Comparison of ENCODE assay signal across 8 cellular contexts in genomic region chr9:36574045-36574444, GRCh38. TPM values are rescaled to one million over a fixed set of nuclear protein-coding genes. Genes with fewer than 3 reads are reported as not detected.
DNase-seq lines count a peak whose midpoint lies in the region; ATAC-seq and TF ChIP-seq lines count a peak whose summit lies in the region.
"Not testable (repeated sequence)": the region's sequence is repeated elsewhere in the genome, so short reads cannot be mapped to it uniquely, and the experiment has no call there.

No MANE protein-coding gene starts in this region.

- not testable (repeated sequence) for H3K36me3 ChIP-seq in CD4-positive, alpha-beta memory T cell (ENCODE audit: insufficient read depth, low read length); HUES6 (ENCODE audit: control insufficient read depth, insufficient read depth, low read length); mammary epithelial cell (ENCODE audit: insufficient read depth, low read length); thymus (ENCODE audit: control insufficient read depth, insufficient read depth)

- H3K27me3 ChIP-seq in CD4-positive, alpha-beta memory T cell (ENCODE audit: insufficient read depth, low read length); HUES6 (ENCODE audit: control insufficient read depth, insufficient read depth, low read length); mammary epithelial cell (ENCODE audit: insufficient read depth, low read length); thymus (ENCODE audit: control insufficient read depth, insufficient read depth): not testable (repeated sequence)

- peak overlapping the region; percentile 78 for H3K4me2 ChIP-seq in mammary epithelial cell (ENCODE audit: insufficient read depth, low read depth, low read length)

- H3K4me3 Mint-ChIP-seq in CD4-positive, alpha-beta memory T cell, result peak overlapping the region; percentile 25 to 95 (median 92)
- peak overlapping the region; percentile 98 for H3K4me3 Mint-ChIP-seq in activated CD8-positive, alpha-beta memory T cell treated with anti-CD3 and anti-CD28 coated beads, Interleukin-2, amount 10 ng/mL, durations not matched to agents 7 days and 5 days
- H3K4me3 Mint-ChIP-seq in glutamatergic neuron (ENCODE audit: unreplicated experiment), result peak overlapping the region; percentile 96
- peak overlapping the region; percentile 89 to 97 (median 97) for H3K4me3 Mint-ChIP-seq in nephron

- H3K4me3 ChIP-seq in CD4-positive, alpha-beta memory T cell (ENCODE audit: low read length in 2 of 2), result peak overlapping the region; percentile 76 to 95
- H3K4me3 ChIP-seq in HUES6 (ENCODE audit: low read depth, low read length) (peak overlapping the region; percentile 86), mammary epithelial cell (replicated peaks in 1 of 3; ENCODE audit: insufficient read depth in 1 of 3, low read depth in 2 of 3, low read length in 3 of 3) (peak overlapping the region; percentile 67 to 100 (median 95)), thymus (ENCODE audit: low read length) (peak overlapping the region; percentile 63)

- intact Hi-C loops in CD4-positive, alpha-beta memory T cell (cut with micrococcal nuclease), result loop anchor here (5.0 kb wide), 1 partner anchor 172 kb away; the partner anchor contains the start of gene RNF38
- intact Hi-C loops in mammary epithelial cell (cut with micrococcal nuclease), result loop anchor here (5.0 kb wide), 1 partner anchor 167 kb away; no protein-coding TSS in a partner anchor

- not testable (repeated sequence) for H3K36me3 Mint-ChIP-seq in CD4-positive, alpha-beta memory T cell; glutamatergic neuron (ENCODE audit: unreplicated experiment); nephron (ENCODE audit: low read depth)
- peaks cover 39% of the 10 kb centered on the region for H3K36me3 Mint-ChIP-seq in activated CD8-positive, alpha-beta memory T cell treated with anti-CD3 and anti-CD28 coated beads, Interleukin-2, amount 10 ng/mL, durations not matched to agents 7 days and 5 days

- DNase-seq in CD4-positive, alpha-beta memory T cell; RWPE1 (ENCODE audit: low spot score); activated CD8-positive, alpha-beta memory T cell treated with anti-CD3 and anti-CD28 coated beads, Interleukin-2, amount 10 ng/mL, durations not matched to agents 7 days and 5 days; mammary epithelial cell; glutamatergic neuron: not testable (repeated sequence)

- peaks cover 20% of the 10 kb centered on the region for H3K4me1 ChIP-seq in CD4-positive, alpha-beta memory T cell (ENCODE audit: insufficient read depth, low read length)
- not testable (repeated sequence) for H3K4me1 ChIP-seq in HUES6 (ENCODE audit: control insufficient read depth, insufficient read depth, low read length); thymus (ENCODE audit: control insufficient read depth, insufficient read depth, low read length)
- H3K4me1 ChIP-seq in mammary epithelial cell (ENCODE audit: insufficient read depth, low read length), result peaks cover 10% of the 10 kb centered on the region

- peak overlapping the region; percentile 70 for H3K27ac ChIP-seq in CD4-positive, alpha-beta memory T cell (ENCODE audit: low read depth, low read length)
- H3K27ac ChIP-seq in HUES6 (ENCODE audit: low read depth, low read length) (peak overlapping the region; percentile 36; the same call in 1 of the 2 replicates), RWPE1 (peak overlapping the region; percentile 88), mammary epithelial cell (ENCODE audit: insufficient read depth, low read depth, low read length) (peak overlapping the region; percentile 70)
- not testable (repeated sequence) for H3K27ac ChIP-seq in thymus (ENCODE audit: low read depth)

- H3K9me3 Mint-ChIP-seq in CD4-positive, alpha-beta memory T cell; activated CD8-positive, alpha-beta memory T cell treated with anti-CD3 and anti-CD28 coated beads, Interleukin-2, amount 10 ng/mL, durations not matched to agents 7 days and 5 days (ENCODE audit: low read depth); glutamatergic neuron (ENCODE audit: unreplicated experiment); nephron: not testable (repeated sequence)

- H4K20me1 ChIP-seq in mammary epithelial cell (ENCODE audit: insufficient read depth, low read length), result not testable (repeated sequence)

- H3K27ac Mint-ChIP-seq in CD4-positive, alpha-beta memory T cell, result peak overlapping the region in 6 of 7 donors; percentile 75 to 90 (median 80)
- peak overlapping the region; percentile 81 for H3K27ac Mint-ChIP-seq in activated CD8-positive, alpha-beta memory T cell treated with anti-CD3 and anti-CD28 coated beads, Interleukin-2, amount 10 ng/mL, durations not matched to agents 7 days and 5 days
- H3K27ac Mint-ChIP-seq in glutamatergic neuron (ENCODE audit: unreplicated experiment), result not testable (repeated sequence)
- H3K27ac Mint-ChIP-seq in nephron, result peak overlapping the region in 2 of 3 experiments; percentile 82 to 90

- in situ Hi-C loops in mammary epithelial cell (cut with MboI; ENCODE audit: low sequenced_read_pairs in 2 of 2), result not testable (repeated sequence)

- TF ChIP-seq CTCF in RWPE1 (conservative IDR thresholded peaks at IDR 0.05; ENCODE audit: low read depth); mammary epithelial cell (conservative IDR thresholded peaks at IDR 0.05 in 1 of 2, IDR thresholded peaks at IDR 0.05 in 1 of 2; ENCODE audit: extremely low read depth in 1 of 2, insufficient read depth in 1 of 2, low read depth in 1 of 2, low read length in 2 of 2); glutamatergic neuron (IDR thresholded peaks at IDR 0.05; ENCODE audit: partially characterized antibody, unreplicated experiment); nephron (IDR thresholded peaks at IDR 0.05; ENCODE audit: unreplicated experiment in 3 of 3): not testable (repeated sequence)

- peak overlapping the region; percentile 94 for H2AFZ ChIP-seq in mammary epithelial cell (ENCODE audit: low read depth, low read length)

- peaks cover 15 to 32% (median 25%) of the 10 kb centered on the region in 4 donors for H3K4me1 Mint-ChIP-seq in CD4-positive, alpha-beta memory T cell
- peaks cover 46% of the 10 kb centered on the region for H3K4me1 Mint-ChIP-seq in activated CD8-positive, alpha-beta memory T cell treated with anti-CD3 and anti-CD28 coated beads, Interleukin-2, amount 10 ng/mL, durations not matched to agents 7 days and 5 days
- H3K4me1 Mint-ChIP-seq in glutamatergic neuron (ENCODE audit: low read depth, unreplicated experiment), result not testable (repeated sequence)
- peaks cover 14% of the 10 kb centered on the region for H3K4me1 Mint-ChIP-seq in nephron

- H3K27me3 Mint-ChIP-seq in CD4-positive, alpha-beta memory T cell; activated CD8-positive, alpha-beta memory T cell treated with anti-CD3 and anti-CD28 coated beads, Interleukin-2, amount 10 ng/mL, durations not matched to agents 7 days and 5 days; glutamatergic neuron (ENCODE audit: unreplicated experiment); nephron (ENCODE audit: low read depth): not testable (repeated sequence)

- CTCF ChIA-PET in CD4-positive, alpha-beta memory T cell (lab: Charles Lee; ENCODE audit: partially characterized antibody); activated CD8-positive, alpha-beta memory T cell treated with anti-CD3 and anti-CD28 coated beads, Interleukin-2, amount 10 ng/mL, durations not matched to agents 7 days and 5 days (lab: Charles Lee); mammary epithelial cell (lab: Charles Lee; ENCODE audit: low non-redundant PET): not testable (repeated sequence)
- CTCF ChIA-PET in RWPE1 (lab: Yijun Ruan, JAX), result interaction anchor here (0.6 kb wide), 1 partner anchor 81 kb away, joined by 4 read pairs; no protein-coding TSS in a partner anchor

- not testable (repeated sequence) for BruUV-seq in mammary epithelial cell (replicated peaks; lab: Mats Ljungman, UMichigan)

- ATAC-seq in activated CD8-positive, alpha-beta memory T cell treated with anti-CD3 and anti-CD28 coated beads, Interleukin-2, amount 10 ng/mL, durations not matched to agents 7 days and 5 days, result not testable (repeated sequence)

- POLR2A ChIA-PET in CD4-positive, alpha-beta memory T cell (lab: Charles Lee; ENCODE audit: partially characterized antibody), result not testable (repeated sequence)
- POLR2A ChIA-PET in RWPE1 (lab: Yijun Ruan, JAX; ENCODE audit: low non-redundant PET), result interaction anchor here (0.7 kb wide), 1 partner anchor 120 kb away, joined by 3 read pairs; no protein-coding TSS in a partner anchor

- dilution Hi-C loops in mammary epithelial cell (cut with HindIII; ENCODE audit: low sequenced_read_pairs), result not testable (repeated sequence)

- WGBS in mammary epithelial cell (ENCODE audit: low coverage, missing lambda C conversion rate), result 100% methylated on average over 3 of the region's 8 CpGs
- WGBS in thymus, result 93% methylated on average over 8 of the region's 8 CpGs

- H3K79me2 ChIP-seq in mammary epithelial cell (ENCODE audit: insufficient read depth, low read length), result peaks cover 64% of the 10 kb centered on the region

- H3K9ac ChIP-seq in HUES6 (ENCODE audit: low read length), result peak overlapping the region; percentile 94
- peak overlapping the region; percentile 89 for H3K9ac ChIP-seq in mammary epithelial cell (ENCODE audit: insufficient read depth, low read length)

- not testable (repeated sequence) for H3K9me3 ChIP-seq in CD4-positive, alpha-beta memory T cell (ENCODE audit: control insufficient read depth in 1 of 2, low read length in 2 of 2); HUES6 (ENCODE audit: control insufficient read depth, insufficient read depth, low read depth, low read length); mammary epithelial cell (replicated peaks; ENCODE audit: insufficient read depth, low read length); thymus (ENCODE audit: control insufficient read depth)

RNA-seq across cellular contexts. Expression of gene MELK, which starts 1.4 kb away (rescaled TPM):
- total RNA-seq in CD4-positive, alpha-beta memory T cell, result under 1 TPM; 0.19 to 0.38 TPM
- under 1 TPM in 1 of 2 donors, not detected in 1; 0.16 TPM for polyA plus RNA-seq in CD4-positive, alpha-beta memory T cell
- total RNA-seq in activated CD8-positive, alpha-beta memory T cell treated with anti-CD3 and anti-CD28 coated beads, Interleukin-2, amount 10 ng/mL, durations not matched to agents 7 days and 5 days, result 10 to 100 TPM; 69.6 to 80.4 TPM
- total RNA-seq in mammary epithelial cell (10 to 100 TPM; 10.8 to 40.8 TPM), glutamatergic neuron (ENCODE audit: unreplicated experiment) (7.2 TPM)
- polyA plus RNA-seq in mammary epithelial cell (37.2 TPM), thymus (3.4 TPM)
- polyA minus RNA-seq in mammary epithelial cell, result 28.6 TPM
